ENCODE assay signal across 1 cellular context in genomic region chr19:11137542-11138384, GRCh38.
TF ChIP-seq lines count a peak whose summit lies in the region.

No MANE protein-coding gene starts in this region.

TF ChIP-seq in HepG2, 621 proteins besides CTCF, POLR2A, EP300 and RAD21 (continued from another document and continues in another):
- TF ChIP-seq ZNF83 (CRISPR knock-in tag; IDR thresholded peaks at IDR 0.05; ENCODE audit: borderline replicate concordance) (no peak), MXD1 (CRISPR knock-in tag; IDR thresholded peaks at IDR 0.05) (no peak; the same call in 1 of the 2 replicates), ZBTB49 (CRISPR knock-in tag; IDR thresholded peaks at IDR 0.05; ENCODE audit: borderline replicate concordance) (no peak), E2F1 (CRISPR knock-in tag; IDR thresholded peaks at IDR 0.05) (no peak), ZFP82 (CRISPR knock-in tag; IDR thresholded peaks at IDR 0.05; ENCODE audit: borderline replicate concordance) (no peak), MED1 (CRISPR knock-in tag; IDR thresholded peaks at IDR 0.05) (peak; percentile 43), ZNF138 (CRISPR knock-in tag; IDR thresholded peaks at IDR 0.05; ENCODE audit: low read depth) (no peak), NR3C1 (CRISPR knock-in tag; IDR thresholded peaks at IDR 0.05) (no peak), SNAPC2 (CRISPR knock-in tag; IDR thresholded peaks at IDR 0.05) (no peak), TIGD3 (CRISPR knock-in tag; IDR thresholded peaks at IDR 0.05; ENCODE audit: borderline replicate concordance) (no peak), ZNF503 (CRISPR knock-in tag; IDR thresholded peaks at IDR 0.05) (no peak), HNRNPUL1 (IDR thresholded peaks at IDR 0.05; ENCODE audit: low read depth, low read length) (no peak), ZSCAN5A (CRISPR knock-in tag; IDR thresholded peaks at IDR 0.05; ENCODE audit: borderline replicate concordance) (no peak), ZNF101 (CRISPR knock-in tag; IDR thresholded peaks at IDR 0.05; ENCODE audit: borderline replicate concordance, low read depth) (no peak), NFIC (IDR thresholded peaks at IDR 0.05; ENCODE audit: low read length) (peak; percentile 44; the same call in 1 of the 2 replicates), KLF6 (CRISPR knock-in tag; IDR thresholded peaks at IDR 0.05) (no peak), ZNF432 (CRISPR knock-in tag; IDR thresholded peaks at IDR 0.05; ENCODE audit: borderline replicate concordance) (no peak), ZMYM3 (CRISPR knock-in tag; IDR thresholded peaks at IDR 0.05) (peak; percentile 50; the same call in 1 of the 2 replicates), THYN1 (CRISPR knock-in tag; IDR thresholded peaks at IDR 0.05; ENCODE audit: borderline replicate concordance, low read depth) (no peak), DBP (CRISPR knock-in tag; IDR thresholded peaks at IDR 0.05; ENCODE audit: not compliant biosample characterization) (no peak), ZNF484 (CRISPR knock-in tag; IDR thresholded peaks at IDR 0.05; ENCODE audit: borderline replicate concordance, low read depth) (no peak), SCMH1 (CRISPR knock-in tag; IDR thresholded peaks at IDR 0.05; ENCODE audit: borderline replicate concordance) (no peak), IKZF4 (CRISPR knock-in tag; IDR thresholded peaks at IDR 0.05; ENCODE audit: borderline replicate concordance, low read depth, not compliant biosample characterization) (no peak), RERE (CRISPR knock-in tag; IDR thresholded peaks at IDR 0.05; ENCODE audit: low read depth) (no peak), ZNF292 (CRISPR knock-in tag; IDR thresholded peaks at IDR 0.05; ENCODE audit: borderline replicate concordance, low read depth) (no peak), HDAC2 (CRISPR knock-in tag; IDR thresholded peaks at IDR 0.05) (no peak), FUBP1 (CRISPR knock-in tag; IDR thresholded peaks at IDR 0.05; ENCODE audit: borderline replicate concordance) (no peak), ESRRA (CRISPR knock-in tag; IDR thresholded peaks at IDR 0.05; ENCODE audit: low read depth) (peak; percentile 43; the same call in 1 of the 2 replicates), ZNF234 (CRISPR knock-in tag; conservative IDR thresholded peaks at IDR 0.05) (no peak), JUNB (CRISPR knock-in tag; IDR thresholded peaks at IDR 0.05; ENCODE audit: borderline replicate concordance) (no peak), ZHX2 (IDR thresholded peaks at IDR 0.05; ENCODE audit: low read depth) (0 out of 2 replicates have a peak, but pooled peaks have one; percentile 22), ZHX2 (CRISPR knock-in tag; IDR thresholded peaks at IDR 0.05; ENCODE audit: borderline replicate concordance) (no peak), SP4 (CRISPR knock-in tag; IDR thresholded peaks at IDR 0.05) (no peak)
